ENCODE assay signal across 1 cellular context in the genomic region with DNA sequence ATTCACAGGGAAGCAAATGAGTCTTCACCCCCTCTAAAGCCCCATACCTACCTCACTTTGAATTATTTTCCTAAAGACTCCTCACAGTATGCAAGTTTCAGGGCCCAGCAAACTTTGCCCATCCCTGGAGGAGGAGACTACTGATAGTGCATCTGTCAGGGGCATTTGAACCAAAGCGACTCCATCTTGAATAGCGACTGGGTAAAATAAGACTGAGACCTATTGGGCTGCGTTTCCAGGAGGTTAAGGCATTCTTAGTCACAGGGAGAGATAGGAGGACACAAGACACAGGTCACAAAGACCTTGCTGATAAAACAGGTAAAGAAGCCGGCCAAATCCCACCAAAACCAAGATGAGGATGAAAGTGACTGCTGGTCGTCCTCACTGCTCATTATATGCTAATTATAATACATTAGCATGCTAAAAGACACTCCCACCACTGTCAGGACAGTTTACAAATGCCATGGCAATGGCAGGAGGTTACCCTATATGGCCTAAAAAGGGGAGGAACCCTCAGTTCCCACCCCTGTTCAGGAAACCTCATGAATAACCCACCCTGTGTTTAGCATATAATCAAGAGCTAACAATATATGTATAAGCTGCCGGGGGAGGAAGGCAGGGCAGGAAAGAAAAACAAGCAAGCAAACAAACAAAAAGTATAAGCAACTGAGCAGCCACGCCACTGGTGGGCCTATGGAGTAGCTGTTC.
TF ChIP-seq lines count a peak whose summit lies in the region.

No MANE protein-coding gene starts in this region.

TF ChIP-seq in K562, 482 proteins besides CTCF, POLR2A, EP300 and RAD21 (continued from another document and continues in another):
- TF ChIP-seq PCBP1 (IDR thresholded peaks at IDR 0.05; ENCODE audit: low read depth, low read length, poor library complexity, severe bottlenecking) (no peak), SMAD4 (CRISPR knock-in tag; conservative IDR thresholded peaks at IDR 0.05) (peak; percentile 96), ZNF696 (CRISPR knock-in tag; conservative IDR thresholded peaks at IDR 0.05) (no peak), TSHZ1 (CRISPR knock-in tag; IDR thresholded peaks at IDR 0.05) (peak; percentile 90), GATA2 (CRISPR knock-in tag; IDR thresholded peaks at IDR 0.05) (no peak), ZNF318 (IDR thresholded peaks at IDR 0.05; ENCODE audit: borderline replicate concordance in 1 of 2, low read depth in 1 of 2) (no peak), POLR2G (IDR thresholded peaks at IDR 0.05; ENCODE audit: low read depth, low read length) (no peak), CREB3 (tag; conservative IDR thresholded peaks at IDR 0.05; ENCODE audit: low read depth) (peak; percentile 98), ZNF311 (CRISPR knock-in tag; IDR thresholded peaks at IDR 0.05) (peak; percentile 90), ZNF217 (CRISPR knock-in tag; IDR thresholded peaks at IDR 0.05) (no peak), PHTF2 (CRISPR knock-in tag; IDR thresholded peaks at IDR 0.05) (no peak), RFX1 (IDR thresholded peaks at IDR 0.05) (peak; percentile 72), ZSCAN32 (CRISPR knock-in tag; IDR thresholded peaks at IDR 0.05) (no peak), SP1 (CRISPR knock-in tag; IDR thresholded peaks at IDR 0.05) (no peak), ZNF121 (CRISPR knock-in tag; conservative IDR thresholded peaks at IDR 0.05) (no peak), ZBTB2 (IDR thresholded peaks at IDR 0.05) (no peak), MTF1 (CRISPR knock-in tag; IDR thresholded peaks at IDR 0.05; ENCODE audit: borderline replicate concordance) (0 out of 2 replicates have a peak, but pooled peaks have one; percentile 45), ID3 (CRISPR knock-in tag; IDR thresholded peaks at IDR 0.05) (peak; percentile 88), ID3 (tag; IDR thresholded peaks at IDR 0.05) (peak; percentile 99), ZNF232 (CRISPR knock-in tag; IDR thresholded peaks at IDR 0.05) (no peak), PHB2 (IDR thresholded peaks at IDR 0.05; ENCODE audit: low read depth) (no peak), ZNF253 (CRISPR knock-in tag; conservative IDR thresholded peaks at IDR 0.05) (no peak), HDAC8 (tag; IDR thresholded peaks at IDR 0.05) (peak; percentile 95), KLF13 (tag; IDR thresholded peaks at IDR 0.05; ENCODE audit: borderline replicate concordance, low read depth) (peak; percentile 87), RBM17 (IDR thresholded peaks at IDR 0.05; ENCODE audit: borderline replicate concordance, low read depth, low read length) (no peak), ZNF449 (CRISPR knock-in tag; IDR thresholded peaks at IDR 0.05) (no peak), MCM5 (IDR thresholded peaks at IDR 0.05; ENCODE audit: low read depth) (no peak), GATAD2A (IDR thresholded peaks at IDR 0.05) (peak; percentile 75; the same call in 1 of the 2 replicates), ESRRA (IDR thresholded peaks at IDR 0.05; ENCODE audit: borderline replicate concordance, low read depth) (no peak), CAMTA2 (CRISPR knock-in tag; conservative IDR thresholded peaks at IDR 0.05) (no peak), NCOR1 (IDR thresholded peaks at IDR 0.05) (no peak), ZNF41 (CRISPR knock-in tag; conservative IDR thresholded peaks at IDR 0.05) (peak; percentile 86), ZBTB9 (CRISPR knock-in tag; IDR thresholded peaks at IDR 0.05) (peak; percentile 93), POLR3G (IDR thresholded peaks at IDR 0.05; ENCODE audit: extremely low read depth, insufficient read length, insufficient replicate concordance) (no peak), TAF9B (IDR thresholded peaks at IDR 0.05; ENCODE audit: partially characterized antibody) (no peak)
- TF ChIP-seq, protein P1, sequence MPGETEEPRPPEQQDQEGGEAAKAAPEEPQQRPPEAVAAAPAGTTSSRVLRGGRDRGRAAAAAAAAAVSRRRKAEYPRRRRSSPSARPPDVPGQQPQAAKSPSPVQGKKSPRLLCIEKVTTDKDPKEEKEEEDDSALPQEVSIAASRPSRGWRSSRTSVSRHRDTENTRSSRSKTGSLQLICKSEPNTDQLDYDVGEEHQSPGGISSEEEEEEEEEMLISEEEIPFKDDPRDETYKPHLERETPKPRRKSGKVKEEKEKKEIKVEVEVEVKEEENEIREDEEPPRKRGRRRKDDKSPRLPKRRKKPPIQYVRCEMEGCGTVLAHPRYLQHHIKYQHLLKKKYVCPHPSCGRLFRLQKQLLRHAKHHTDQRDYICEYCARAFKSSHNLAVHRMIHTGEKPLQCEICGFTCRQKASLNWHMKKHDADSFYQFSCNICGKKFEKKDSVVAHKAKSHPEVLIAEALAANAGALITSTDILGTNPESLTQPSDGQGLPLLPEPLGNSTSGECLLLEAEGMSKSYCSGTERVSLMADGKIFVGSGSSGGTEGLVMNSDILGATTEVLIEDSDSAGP (CRISPR knock-in tag; IDR thresholded peaks at IDR 0.05), result no peak
